8 cellular contexts compared by ENCODE assay signal in the genomic region with DNA sequence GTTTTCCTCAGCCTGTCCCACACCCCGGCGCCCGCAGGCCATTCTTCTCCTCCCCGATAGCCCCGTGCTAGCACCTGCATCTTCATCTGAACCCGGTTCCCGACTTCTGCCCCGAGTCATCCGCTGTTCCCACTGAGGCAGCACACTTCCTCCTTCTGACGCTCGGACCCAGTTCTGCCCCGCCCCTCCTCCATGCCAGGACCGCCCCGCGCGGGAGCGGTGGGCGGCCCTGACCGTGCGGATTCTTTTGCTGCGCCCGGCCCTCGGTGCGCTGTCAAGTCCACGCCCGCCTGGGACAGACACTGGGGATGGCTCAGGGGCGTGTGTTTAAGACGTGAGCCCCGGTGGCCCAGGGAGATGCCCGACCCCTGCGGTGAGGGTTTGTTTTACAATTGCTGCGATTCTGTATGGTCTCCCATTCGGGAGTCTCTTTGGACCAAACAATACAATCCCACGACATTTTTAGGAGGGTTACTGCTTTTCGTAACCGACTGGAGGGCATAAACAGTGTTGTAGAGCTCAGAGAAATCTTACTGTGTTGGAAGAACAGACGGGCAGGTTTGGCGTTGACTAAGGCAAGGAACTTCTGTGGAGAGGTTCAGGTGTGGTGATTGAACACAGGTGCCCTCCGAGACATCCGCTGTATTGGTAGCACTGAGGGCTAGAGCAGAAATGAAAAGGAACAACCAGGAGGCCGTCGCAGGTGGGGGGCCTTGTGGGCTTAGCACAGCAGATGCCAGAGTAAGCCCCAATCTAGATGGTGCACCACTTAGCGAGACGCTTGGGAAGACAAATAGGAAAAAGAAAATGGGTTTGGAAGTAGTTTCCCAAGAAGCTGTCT. TPM values are rescaled to one million over a fixed set of nuclear protein-coding genes. Genes with fewer than 3 reads are reported as not detected.
A peak's percentile ranks its signal among the peaks of the same experiment; 100 is the strongest.
DNase-seq lines count a peak whose midpoint lies in the region; ATAC-seq and TF ChIP-seq lines count a peak whose summit lies in the region.

No MANE protein-coding gene starts in this region.

- H3K4me3 ChIP-seq in colonic mucosa: peak overlapping the region; percentile 85

- H3K9me3 ChIP-seq in colonic mucosa: no peaks in the 10 kb centered on the region

- H3K9ac ChIP-seq in colonic mucosa (ENCODE audit: low read depth in 2 of 2, low read length in 2 of 2): peak overlapping the region; percentile 95 to 97

- H3K36me3 ChIP-seq in colonic mucosa: no peaks in the 10 kb centered on the region

- ATAC-seq in GM18861 (IDR thresholded peaks at IDR 0.05; ENCODE audit: unreplicated experiment): peak; percentile 50
- peak; percentile 56 for ATAC-seq in HG03066 (IDR thresholded peaks at IDR 0.05; ENCODE audit: low read depth, unreplicated experiment)
- ATAC-seq in left lobe of liver: peak; percentile 67

- TF ChIP-seq CTCF in colonic mucosa (IDR thresholded peaks at IDR 0.05): no peak

- intact Hi-C loops in colonic mucosa (cut with DNase I): no loop called here

- H3K27ac ChIP-seq in colonic mucosa: peak overlapping the region; percentile 94

- DNase-seq in AG08396 (ENCODE audit: low spot score): peak; percentile 93
- DNase-seq in NCI-H2227 (lab: John Stamatoyannopoulos, UW; ENCODE audit: unreplicated experiment): peak; percentile 87
- DNase-seq in activated CD4-positive, alpha-beta T cell treated with anti-CD3 and anti-CD28 coated beads for 4 hours: peak; percentile 54 to 65
- peak; percentile 91 for DNase-seq in colonic mucosa
- peak; percentile 83 for DNase-seq in left lobe of liver (ENCODE audit: low spot score)
- peak; percentile 79 to 88 for DNase-seq in stimulated activated CD4-positive, alpha-beta T cell treated with anti-CD3 and anti-CD28 coated beads, Interleukin-2, amount 100 ng/mL, for 24 hours

- H3K27me3 ChIP-seq in colonic mucosa: no peaks in the 10 kb centered on the region

- no peaks in the 10 kb centered on the region for H3K4me1 ChIP-seq in colonic mucosa

RNA-seq across cellular contexts. Expression of a gene that starts 0.7 kb away (rescaled TPM):
- 10 to 100 TPM; 30.5 to 44.0 TPM for total RNA-seq in colonic mucosa
- 20.4 TPM for total RNA-seq in left lobe of liver

Comparison
In these comparisons a context has a peak if more than half of its experiments do, and no peak if none do; other contexts are left out.
1. Peak in every context shown above with its lines: DNase-seq, ATAC-seq, H3K4me3 ChIP-seq and H3K27ac ChIP-seq.